ENCODE assay signal across 1 cellular context in genomic region chr20:37229300-37229699, GRCh38.
TF ChIP-seq lines count a peak whose summit lies in the region.

No MANE protein-coding gene starts in this region.

TF ChIP-seq in GM23338, 12 proteins besides CTCF, POLR2A, EP300 and RAD21:
- TF ChIP-seq JUNB (IDR thresholded peaks at IDR 0.05; ENCODE audit: unreplicated experiment) (no peak), ZNF462 (CRISPR knock-in tag; IDR thresholded peaks at IDR 0.05) (peak; percentile 61; the same call in 1 of the 2 replicates), EZH2phosphoT487 (IDR thresholded peaks at IDR 0.05; ENCODE audit: unreplicated experiment) (no peak)
